In the genomic region with DNA sequence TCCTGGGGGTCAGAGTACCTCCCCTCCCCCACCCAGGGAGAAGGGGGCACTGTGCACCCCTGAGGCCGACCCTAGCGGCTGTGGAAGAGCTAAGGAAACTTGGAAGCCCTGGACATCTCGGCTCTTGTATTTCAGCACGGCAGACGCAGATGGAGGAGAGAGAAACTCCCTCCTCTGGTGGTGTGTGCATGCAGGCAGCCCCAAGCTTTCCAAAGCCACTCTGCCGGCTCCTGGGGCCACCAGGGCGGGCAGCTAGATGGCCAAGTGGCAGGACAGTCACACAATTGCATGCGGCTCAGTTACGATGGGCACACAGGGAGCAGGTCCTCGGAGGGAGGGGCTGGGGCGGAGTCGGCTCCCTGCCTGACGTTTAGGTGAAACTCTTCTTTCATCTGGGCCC, we compare ENCODE assay signal across 14 cellular contexts.
A peak's percentile ranks its signal among the peaks of the same experiment; 100 is the strongest.
DNase-seq lines count a peak whose midpoint lies in the region; ATAC-seq and TF ChIP-seq lines count a peak whose summit lies in the region.
"Had no signal": no experiment of that assay in that cellular context is flagged by ENCODE, and none has a peak within 500 bp of the region (broad histone marks: within the 10 kb centered on the region; RNA-seq: fewer than 3 reads in every experiment).

No MANE protein-coding gene starts in this region.

- H3K9ac ChIP-seq in BLaER1: no peak overlapping the region

- H3K4me3 Mint-ChIP-seq in progenitor cell of endocrine pancreas (ENCODE audit: low read depth): no peak overlapping the region
- H3K4me3 Mint-ChIP-seq: B cell; CD4-positive, alpha-beta T cell had no signal

- H3K4me2 ChIP-seq in BLaER1: peak overlapping the region; percentile 86

- H3K27ac Mint-ChIP-seq in progenitor cell of endocrine pancreas: peak overlapping the region; percentile 37
- H3K27ac Mint-ChIP-seq: B cell; CD4-positive, alpha-beta T cell had no signal

- DNase-seq in G401 (ENCODE audit: low spot score) (peak; percentile 73), cerebellar cortex (ENCODE audit: low spot score) (peak; percentile 67), progenitor cell of endocrine pancreas (ENCODE audit: low spot score, unreplicated experiment) (no peak)
- no peak for DNase-seq in activated CD4-positive, alpha-beta T cell treated with anti-CD3 and anti-CD28 coated beads, Interleukin-2, amount 50 U/mL, for 1 hour
- DNase-seq: Caco-2; CD4-positive, alpha-beta T cell; DND-41; EL; KG1 had no signal

- TF ChIP-seq CTCF in progenitor cell of endocrine pancreas (IDR thresholded peaks at IDR 0.05; ENCODE audit: unreplicated experiment): no peak

- no peak overlapping the region for H3K4me3 ChIP-seq in BLaER1
- H3K4me3 ChIP-seq: HAP-1 had no signal

- H3K9me3 Mint-ChIP-seq in progenitor cell of endocrine pancreas (ENCODE audit: low read depth): no peaks in the 10 kb centered on the region
- H3K9me3 Mint-ChIP-seq: CD4-positive, alpha-beta T cell had no signal

- peaks cover 39% of the 10 kb centered on the region for H3K27me3 Mint-ChIP-seq in progenitor cell of endocrine pancreas

- ATAC-seq in GM18519 (IDR thresholded peaks at IDR 0.05; ENCODE audit: low FRiP score, unreplicated experiment): no peak

- in situ Hi-C loops in G401 (cut with HindIII; ENCODE audit: low sequenced_read_pairs): no loop called here

- H3K9me3 ChIP-seq in BLaER1: no peaks in the 10 kb centered on the region
- H3K9me3 ChIP-seq: Caco-2, HAP-1 had no signal

- H3K4me1 ChIP-seq in BLaER1: peaks cover 74% of the 10 kb centered on the region
- H3K4me1 ChIP-seq: HAP-1 had no signal

- peaks cover 12% of the 10 kb centered on the region; the same call in 1 of the 2 replicates for H3K27me3 ChIP-seq in BLaER1

- H3K36me3 Mint-ChIP-seq in progenitor cell of endocrine pancreas (ENCODE audit: insufficient read depth): no peaks in the 10 kb centered on the region

- H3K4me1 Mint-ChIP-seq in progenitor cell of endocrine pancreas (ENCODE audit: low read depth): no peaks in the 10 kb centered on the region
- H3K4me1 Mint-ChIP-seq: B cell had no signal

- H3K36me3 ChIP-seq in BLaER1: no peaks in the 10 kb centered on the region
- H3K36me3 ChIP-seq: HAP-1 had no signal

- 0 out of 2 replicates have a peak overlapping the region, but pooled peaks have one; percentile 6 for H3K27ac ChIP-seq in BLaER1
- H3K27ac ChIP-seq: C4-2B had no signal

- H4K20me1 ChIP-seq in BLaER1: no peaks in the 10 kb centered on the region

Comparison
In these comparisons a context has a peak if more than half of its experiments do, and no peak if none do; other contexts are left out.
1. DNase-seq: peak in G401 (single experiment) and cerebellar cortex (single experiment); none in progenitor cell of endocrine pancreas (single experiment) and activated CD4-positive, alpha-beta T cell treated with anti-CD3 and anti-CD28 coated beads, Interleukin-2, amount 50 U/mL, for 1 hour (single experiment).